28 cellular contexts compared by ENCODE assay signal in genomic region chr17:80564545-80564944, GRCh38.
"Had no signal": no experiment of that assay in that cellular context is flagged by ENCODE, and none has a peak within 500 bp of the region (broad histone marks: within the 10 kb centered on the region; RNA-seq: fewer than 3 reads in every experiment).

No MANE protein-coding gene starts in this region.

- H3K4me1 ChIP-seq: adrenal gland, body of pancreas, breast epithelium had no signal

- H3K9me3 Mint-ChIP-seq: activated CD4-positive, alpha-beta T cell treated with anti-CD3 and anti-CD28 coated beads, Interleukin-2, amount 10 ng/mL, durations not matched to agents 7 days and 5 days; activated naive CD4-positive, alpha-beta T cell treated with anti-CD3 and anti-CD28 coated beads for 36 hours; activated naive CD4-positive, alpha-beta T cell treated with anti-CD3 and anti-CD28 coated beads, Interleukin-2, amount 50 U/mL, for 72 hours; activated T-cell treated with anti-CD3 and anti-CD28 coated beads, Interleukin-2, amount 50 U/mL, for 24 hours had no signal

- ATAC-seq: activated CD8-positive, alpha-beta T cell treated with anti-CD3 and anti-CD28 coated beads, Interleukin-2, amount 10 ng/mL, durations not matched to agents 7 days and 5 days; activated naive CD4-positive, alpha-beta T cell treated with anti-CD3 and anti-CD28 coated beads, Interleukin-2, amount 50 U/mL, for 72 hours; body of pancreas; Panc1; Right ventricle myocardium inferior had no signal

- H3K36me3 ChIP-seq: adrenal gland, breast epithelium had no signal

- H3K27me3 ChIP-seq: adrenal gland, body of pancreas, breast epithelium had no signal

- H3K27ac ChIP-seq: adrenal gland, body of pancreas, breast epithelium, RWPE1, WERI-Rb-1 had no signal

- H3K27ac Mint-ChIP-seq: activated CD8-positive, alpha-beta T cell treated with anti-CD3 and anti-CD28 coated beads, Interleukin-2, amount 10 ng/mL, durations not matched to agents 7 days and 5 days; activated naive CD4-positive, alpha-beta T cell treated with anti-CD3 and anti-CD28 coated beads for 36 hours; activated T-cell treated with anti-CD3 and anti-CD28 coated beads, Interleukin-2, amount 50 U/mL, for 24 hours had no signal

- H3K4me3 ChIP-seq: adrenal gland, body of pancreas, breast epithelium had no signal

- DNase-seq: activated CD4-positive, alpha-beta T cell treated with anti-CD3 and anti-CD28 coated beads for 1 hour; activated CD4-positive, alpha-beta T cell treated with anti-CD3 and anti-CD28 coated beads, Interleukin-2, amount 10 ng/mL, durations not matched to agents 7 days and 5 days; activated CD4-positive, alpha-beta T cell treated with anti-CD3 and anti-CD28 coated beads, Interleukin-2, amount 50 U/mL, for 48 hours; activated CD4-positive, CD25-positive, alpha-beta regulatory T cell; activated CD8-positive, alpha-beta T cell treated with anti-CD3 and anti-CD28 coated beads, Interleukin-2, amount 10 ng/mL, durations not matched to agents 7 days and 5 days; activated gamma-delta T cell treated with Interleukin-2 at 50 U/mL for 16 hours; activated naive CD4-positive, alpha-beta T cell treated with anti-CD3 and anti-CD28 coated beads for 36 hours; activated T-cell treated with anti-CD3 and anti-CD28 coated beads, Interleukin-2, amount 50 U/mL, for 24 hours; adrenal gland; body of pancreas; Karpas-422; NCI-H1105; NCI-H1417 treated with DMSO at 0.1 percent for 48 hours; NCI-H187 treated with DMSO at 0.1 percent for 48 hours; NCI-H2107; NCI-H2171; NCI-H510A; NCI-H526 treated with DMSO at 0.1 percent for 48 hours; SIG-M5; SW 1271; T-helper 1 cell; T1000; WERI-Rb-1 had no signal

- H3K9me3 ChIP-seq: adrenal gland, body of pancreas, breast epithelium had no signal

- H3K4me3 Mint-ChIP-seq: activated CD4-positive, alpha-beta T cell treated with anti-CD3 and anti-CD28 coated beads, Interleukin-2, amount 10 ng/mL, durations not matched to agents 7 days and 5 days; activated CD8-positive, alpha-beta T cell treated with anti-CD3 and anti-CD28 coated beads, Interleukin-2, amount 10 ng/mL, durations not matched to agents 7 days and 5 days; activated naive CD4-positive, alpha-beta T cell treated with anti-CD3 and anti-CD28 coated beads for 36 hours; activated T-cell treated with anti-CD3 and anti-CD28 coated beads, Interleukin-2, amount 50 U/mL, for 24 hours had no signal

- H3K27me3 Mint-ChIP-seq: activated CD4-positive, alpha-beta T cell treated with anti-CD3 and anti-CD28 coated beads, Interleukin-2, amount 10 ng/mL, durations not matched to agents 7 days and 5 days; activated T-cell treated with anti-CD3 and anti-CD28 coated beads, Interleukin-2, amount 50 U/mL, for 24 hours had no signal
